ENCODE assay signal across 14 cellular contexts in the genomic region with DNA sequence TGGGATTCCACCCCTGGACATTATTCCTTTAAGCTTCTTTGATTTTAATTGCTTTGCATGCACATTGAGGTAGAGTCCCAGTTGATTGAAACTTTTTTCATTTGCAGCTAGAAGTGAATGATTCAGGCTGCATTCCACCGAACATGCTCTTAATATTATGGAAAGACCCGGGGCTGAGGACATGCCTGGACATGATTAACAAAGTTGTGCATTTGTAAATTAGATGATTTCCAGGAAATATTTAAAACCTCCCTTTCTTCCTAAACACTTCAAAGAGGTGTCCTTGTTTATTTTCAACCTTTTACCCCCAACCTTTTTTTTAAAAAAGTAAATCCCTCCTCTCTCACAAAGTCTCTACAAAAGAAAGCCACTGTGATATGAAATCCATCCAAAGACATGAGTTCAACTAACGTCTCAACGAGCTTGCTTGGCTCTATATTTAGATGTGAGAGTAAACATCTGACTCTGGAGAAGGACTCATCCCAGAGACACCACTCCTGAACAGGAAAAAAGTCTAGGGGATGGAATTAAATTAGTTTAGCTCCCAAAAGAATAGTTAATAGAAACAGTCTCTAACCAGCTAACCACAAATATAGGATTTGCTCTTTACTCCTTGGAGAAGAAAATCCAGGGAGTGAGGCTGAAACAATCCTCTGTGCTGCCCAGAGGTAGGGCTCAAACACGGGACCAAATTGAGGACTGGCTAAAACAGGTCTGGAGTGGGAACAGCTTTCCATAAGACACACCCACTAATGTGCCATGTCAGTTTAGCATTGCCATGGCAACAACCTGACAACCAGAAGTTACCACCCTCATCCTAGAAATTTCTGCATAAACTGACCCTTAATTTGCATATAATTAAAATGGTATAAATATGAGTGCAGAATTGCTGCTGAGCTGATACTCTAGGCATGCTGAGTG.
DNase-seq lines count a peak whose midpoint lies in the region; ATAC-seq and TF ChIP-seq lines count a peak whose summit lies in the region.
"Had no signal": no experiment of that assay in that cellular context is flagged by ENCODE, and none has a peak within 500 bp of the region (broad histone marks: within the 10 kb centered on the region; RNA-seq: fewer than 3 reads in every experiment).

No MANE protein-coding gene starts in this region.

- H3K27ac Mint-ChIP-seq in central memory CD8-positive, alpha-beta T cell (ENCODE audit: low read depth), result peak overlapping the region; percentile 59
- H3K27ac Mint-ChIP-seq in activated naive CD8-positive, alpha-beta T cell treated with anti-CD3 and anti-CD28 coated beads, Interleukin-2, amount 50 U/mL, for 24 hours, result no peak overlapping the region
- H3K27ac Mint-ChIP-seq: activated naive CD8-positive, alpha-beta T cell had no signal

- DNase-seq in left ventricle myocardium inferior (no peak), heart left ventricle (no peak), upper lobe of right lung (no peak), NCI-H226 (no peak), GM20000 (ENCODE audit: low spot score) (no peak)
- no peak for DNase-seq in central memory CD8-positive, alpha-beta T cell (ENCODE audit: low spot score in 2 of 2)
- no peak for DNase-seq in activated naive CD8-positive, alpha-beta T cell treated with anti-CD3 and anti-CD28 coated beads, Interleukin-2, amount 50 U/mL, for 24 hours
- DNase-seq: AML-193; NCI-H1092 treated with DMSO at 0.1 percent for 48 hours; stimulated activated CD8-positive, alpha-beta memory T cell treated with anti-CD3 and anti-CD28 coated beads, Interleukin-4, amount 100 ng/mL, for 48 hours had no signal

- no peak overlapping the region for H3K4me3 Mint-ChIP-seq in central memory CD8-positive, alpha-beta T cell
- H3K4me3 Mint-ChIP-seq in activated naive CD8-positive, alpha-beta T cell treated with anti-CD3 and anti-CD28 coated beads, Interleukin-2, amount 50 U/mL, for 24 hours, result no peak overlapping the region
- H3K4me3 Mint-ChIP-seq: activated naive CD8-positive, alpha-beta T cell had no signal

- H3K27ac ChIP-seq in left ventricle myocardium inferior (replicated peaks) (peak overlapping the region; percentile 16), heart left ventricle (peak overlapping the region in 5 of 12 donors; percentile 8 to 48 (median 24)), layer of hippocampus (ENCODE audit: low read depth, low read length) (peak overlapping the region; percentile 28), upper lobe of right lung (no peak overlapping the region)
- H3K27ac ChIP-seq: right atrium auricular region had no signal

- H3K27me3 ChIP-seq in left ventricle myocardium inferior (ENCODE audit: low read depth) (no peaks in the 10 kb centered on the region), heart left ventricle (no peaks in the 10 kb centered on the region), layer of hippocampus (ENCODE audit: control insufficient read depth, insufficient read depth, low read length) (no peaks in the 10 kb centered on the region), upper lobe of right lung (no peaks in the 10 kb centered on the region)
- H3K27me3 ChIP-seq: Peyer's patch, right atrium auricular region had no signal

- H3K36me3 ChIP-seq in left ventricle myocardium inferior (no peaks in the 10 kb centered on the region), heart left ventricle (no peaks in the 10 kb centered on the region), upper lobe of right lung (no peaks in the 10 kb centered on the region)
- H3K36me3 ChIP-seq: Peyer's patch, right atrium auricular region had no signal

- H3K4me3 ChIP-seq in left ventricle myocardium inferior, result no peak overlapping the region
- H3K4me3 ChIP-seq in heart left ventricle, result no peak overlapping the region
- H3K4me3 ChIP-seq in upper lobe of right lung, result no peak overlapping the region
- H3K4me3 ChIP-seq: Peyer's patch, right atrium auricular region had no signal

- no peak for ATAC-seq in heart left ventricle
- ATAC-seq in central memory CD8-positive, alpha-beta T cell (replicated peaks; ENCODE audit: extremely low read depth, poor library complexity, severe bottlenecking), result no peak
- ATAC-seq in upper lobe of right lung, result peak; percentile 32
- ATAC-seq in activated naive CD8-positive, alpha-beta T cell treated with anti-CD3 and anti-CD28 coated beads, Interleukin-2, amount 50 U/mL, for 24 hours, result no peak

- 31 to 45% (median 35%) methylated on average over 5 of the region's 5 CpGs for whole genome bisulfite sequencing in heart left ventricle, 4 donors

- H3K9me3 Mint-ChIP-seq in central memory CD8-positive, alpha-beta T cell, result peaks cover 5% of the 10 kb centered on the region
- H3K9me3 Mint-ChIP-seq in activated naive CD8-positive, alpha-beta T cell treated with anti-CD3 and anti-CD28 coated beads, Interleukin-2, amount 50 U/mL, for 24 hours, result peaks cover 15% of the 10 kb centered on the region

- no peaks in the 10 kb centered on the region for H3K27me3 Mint-ChIP-seq in central memory CD8-positive, alpha-beta T cell
- no peaks in the 10 kb centered on the region for H3K27me3 Mint-ChIP-seq in activated naive CD8-positive, alpha-beta T cell treated with anti-CD3 and anti-CD28 coated beads, Interleukin-2, amount 50 U/mL, for 24 hours
- H3K27me3 Mint-ChIP-seq: activated naive CD8-positive, alpha-beta T cell had no signal

- intact Hi-C loops in left ventricle myocardium inferior (cut with micrococcal nuclease) (no loop called here), heart left ventricle (cut with DNase I) (loop anchor here in 1 of 10 donors (10.0 kb wide), 1 partner anchor 67 kb away; no protein-coding TSS in a partner anchor), upper lobe of right lung (cut with DNase I) (no loop called here)

- peaks cover 45% of the 10 kb centered on the region for H3K4me1 ChIP-seq in left ventricle myocardium inferior
- peaks cover 0 to 46% (median 28%) of the 10 kb centered on the region in 12 donors for H3K4me1 ChIP-seq in heart left ventricle
- H3K4me1 ChIP-seq in upper lobe of right lung, result peaks cover 7% of the 10 kb centered on the region

- peaks cover 34% of the 10 kb centered on the region for H3K4me1 Mint-ChIP-seq in central memory CD8-positive, alpha-beta T cell
- H3K4me1 Mint-ChIP-seq in activated naive CD8-positive, alpha-beta T cell treated with anti-CD3 and anti-CD28 coated beads, Interleukin-2, amount 50 U/mL, for 24 hours, result peaks cover 53% of the 10 kb centered on the region

- H3K36me3 Mint-ChIP-seq in central memory CD8-positive, alpha-beta T cell (ENCODE audit: insufficient read depth), result no peaks in the 10 kb centered on the region
- peaks cover 17% of the 10 kb centered on the region for H3K36me3 Mint-ChIP-seq in activated naive CD8-positive, alpha-beta T cell treated with anti-CD3 and anti-CD28 coated beads, Interleukin-2, amount 50 U/mL, for 24 hours (ENCODE audit: low read depth)

- H3K9me3 ChIP-seq in left ventricle myocardium inferior (replicated peaks) (peaks cover 21% of the 10 kb centered on the region), heart left ventricle (peaks cover 0 to 18% (median 11%) of the 10 kb centered on the region in 12 donors), upper lobe of right lung (peaks cover 8% of the 10 kb centered on the region)
- H3K9me3 ChIP-seq: Peyer's patch had no signal

- no peak for TF ChIP-seq CTCF in left ventricle myocardium inferior (IDR thresholded peaks at IDR 0.05; ENCODE audit: borderline replicate concordance)
- TF ChIP-seq CTCF in heart left ventricle (IDR thresholded peaks at IDR 0.05), result no peak
- TF ChIP-seq CTCF in upper lobe of right lung (IDR thresholded peaks at IDR 0.05), result no peak
- TF ChIP-seq CTCF in GM20000 (IDR thresholded peaks at IDR 0.05; ENCODE audit: extremely low read depth, missing control alignments), result no peak

- TF ChIP-seq POLR2A in heart left ventricle (IDR thresholded peaks at IDR 0.05), result no peak
